12 cellular contexts compared by ENCODE assay signal in genomic region chr13:87128006-87128405, GRCh38.
DNase-seq lines count a peak whose midpoint lies in the region; TF ChIP-seq lines count a peak whose summit lies in the region.
"Had no signal": no experiment of that assay in that cellular context is flagged by ENCODE, and none has a peak within 500 bp of the region (broad histone marks: within the 10 kb centered on the region; RNA-seq: fewer than 3 reads in every experiment).

No MANE protein-coding gene starts in this region.

- no peaks in the 10 kb centered on the region for H3K36me3 ChIP-seq in MG63

- no peaks in the 10 kb centered on the region for H3K27me3 ChIP-seq in MG63

- intact Hi-C loops in CD14-positive monocyte (cut with micrococcal nuclease) = no loop called here

- peaks cover 0 to 9% (median 1%) of the 10 kb centered on the region in 7 donors for H3K9me3 Mint-ChIP-seq in CD14-positive monocyte

- H3K4me3 ChIP-seq in MG63 = no peak overlapping the region
- H3K4me3 ChIP-seq: PC-9 had no signal

- no peak for TF ChIP-seq CTCF in CD14-positive monocyte (IDR thresholded peaks at IDR 0.05)

- H3K27ac Mint-ChIP-seq in CD14-positive monocyte = no peak overlapping the region

- in situ Hi-C loops in G401 (cut with HindIII; ENCODE audit: low sequenced_read_pairs) = no loop called here

- H3K4me1 Mint-ChIP-seq in CD14-positive monocyte = peaks cover 5% of the 10 kb centered on the region

- no peaks in the 10 kb centered on the region for H3K9me3 ChIP-seq in MG63

- no peaks in the 10 kb centered on the region for H3K27me3 Mint-ChIP-seq in CD14-positive monocyte (ENCODE audit: low read depth in 3 of 3)

- no peaks in the 10 kb centered on the region for H3K36me3 Mint-ChIP-seq in CD14-positive monocyte

- DNase-seq in G401 (ENCODE audit: low spot score) (peak; percentile 32), MG63 (peak; percentile 1), amniotic epithelial cell (ENCODE audit: low read depth) (peak; percentile 78), iPS-NIHi11 (ENCODE audit: low spot score) (peak; percentile 72), OCI-M1 (lab: John Stamatoyannopoulos, UW) (no peak), NCI-H2171 treated with DMSO at 0.1 percent for 48 hours (lab: John Stamatoyannopoulos, UW) (no peak), CD1c-positive myeloid dendritic cell (ENCODE audit: extremely low spot score) (no peak), CD14-positive monocyte (ENCODE audit: low spot score) (no peak)
- DNase-seq: activated T-cell treated with anti-CD3 and anti-CD28 coated beads, Interleukin-2, amount 50 U/mL, for 48 hours; MM.1S; PC-9; stimulated activated naive CD8-positive, alpha-beta T cell treated with anti-CD3 and anti-CD28 coated beads, Interleukin-15, Interleukin-2, amounts not matched to agents 100 U/mL and 50 U/mL, for 24 hours had no signal

- H3K4me3 Mint-ChIP-seq in CD14-positive monocyte = no peak overlapping the region

Comparison
In these comparisons a context has a peak if more than half of its experiments do, and no peak if none do; other contexts are left out.
1. DNase-seq: peak in G401 (single experiment), MG63 (single experiment), amniotic epithelial cell (single experiment) and iPS-NIHi11 (single experiment); none in OCI-M1 (single experiment), NCI-H2171 treated with DMSO at 0.1 percent for 48 hours (single experiment), CD1c-positive myeloid dendritic cell (single experiment) and CD14-positive monocyte (single experiment).